Comparison of ENCODE assay signal across 1 cellular context in genomic region chr1:15176120-15176519, GRCh38.
TF ChIP-seq lines count a peak whose summit lies in the region.

No MANE protein-coding gene starts in this region.

TF ChIP-seq in HCT116, 20 proteins besides CTCF, POLR2A, EP300 and RAD21 (continued from another document):
- TF ChIP-seq ZFX (IDR thresholded peaks at IDR 0.05) (no peak), POLR2AphosphoS5 (IDR thresholded peaks at IDR 0.05; ENCODE audit: low read depth, low read length) (no peak), EZH2 (IDR thresholded peaks at IDR 0.05) (no peak), MAX (IDR thresholded peaks at IDR 0.05) (no peak), JUND (IDR thresholded peaks at IDR 0.05) (no peak), EGR1 (IDR thresholded peaks at IDR 0.05; ENCODE audit: low read depth) (no peak), ZBTB33 (IDR thresholded peaks at IDR 0.05; ENCODE audit: extremely low read depth, insufficient replicate concordance, low read length) (no peak), SP1 (IDR thresholded peaks at IDR 0.05; ENCODE audit: low read depth) (no peak)
- TF ChIP-seq, protein P1, sequence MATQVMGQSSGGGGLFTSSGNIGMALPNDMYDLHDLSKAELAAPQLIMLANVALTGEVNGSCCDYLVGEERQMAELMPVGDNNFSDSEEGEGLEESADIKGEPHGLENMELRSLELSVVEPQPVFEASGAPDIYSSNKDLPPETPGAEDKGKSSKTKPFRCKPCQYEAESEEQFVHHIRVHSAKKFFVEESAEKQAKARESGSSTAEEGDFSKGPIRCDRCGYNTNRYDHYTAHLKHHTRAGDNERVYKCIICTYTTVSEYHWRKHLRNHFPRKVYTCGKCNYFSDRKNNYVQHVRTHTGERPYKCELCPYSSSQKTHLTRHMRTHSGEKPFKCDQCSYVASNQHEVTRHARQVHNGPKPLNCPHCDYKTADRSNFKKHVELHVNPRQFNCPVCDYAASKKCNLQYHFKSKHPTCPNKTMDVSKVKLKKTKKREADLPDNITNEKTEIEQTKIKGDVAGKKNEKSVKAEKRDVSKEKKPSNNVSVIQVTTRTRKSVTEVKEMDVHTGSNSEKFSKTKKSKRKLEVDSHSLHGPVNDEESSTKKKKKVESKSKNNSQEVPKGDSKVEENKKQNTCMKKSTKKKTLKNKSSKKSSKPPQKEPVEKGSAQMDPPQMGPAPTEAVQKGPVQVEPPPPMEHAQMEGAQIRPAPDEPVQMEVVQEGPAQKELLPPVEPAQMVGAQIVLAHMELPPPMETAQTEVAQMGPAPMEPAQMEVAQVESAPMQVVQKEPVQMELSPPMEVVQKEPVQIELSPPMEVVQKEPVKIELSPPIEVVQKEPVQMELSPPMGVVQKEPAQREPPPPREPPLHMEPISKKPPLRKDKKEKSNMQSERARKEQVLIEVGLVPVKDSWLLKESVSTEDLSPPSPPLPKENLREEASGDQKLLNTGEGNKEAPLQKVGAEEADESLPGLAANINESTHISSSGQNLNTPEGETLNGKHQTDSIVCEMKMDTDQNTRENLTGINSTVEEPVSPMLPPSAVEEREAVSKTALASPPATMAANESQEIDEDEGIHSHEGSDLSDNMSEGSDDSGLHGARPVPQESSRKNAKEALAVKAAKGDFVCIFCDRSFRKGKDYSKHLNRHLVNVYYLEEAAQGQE (IDR thresholded peaks at IDR 0.05; ENCODE audit: low read depth), result no peak
TF ChIP-seq in HCT116: peak in this region for 0.
